In genomic region chr3:166526878-166527277, GRCh38 we compare ENCODE assay signal across 20 cellular contexts.
"Had no signal": no experiment of that assay in that cellular context is flagged by ENCODE, and none has a peak within 500 bp of the region (broad histone marks: within the 10 kb centered on the region; RNA-seq: fewer than 3 reads in every experiment).

No MANE protein-coding gene starts in this region.

- H3K9me3 ChIP-seq: ovary, psoas muscle, right lobe of liver, thyroid gland, vagina had no signal

- DNase-seq: dorsolateral prefrontal cortex; effector CD4-positive, alpha-beta T cell; head of caudate nucleus; left ventricle myocardium superior; lower lobe of right lung; naive thymus-derived CD8-positive, alpha-beta T cell; nephron progenitor cell; occipital lobe; ovary; posterior cingulate gyrus; psoas muscle; right lobe of liver; small intestine; stimulated activated CD4-positive, alpha-beta T cell treated with anti-CD3 and anti-CD28 coated beads, Interleukin-15, amount 100 ng/mL, for 24 hours; stimulated activated CD4-positive, alpha-beta T cell treated with anti-CD3 and anti-CD28 coated beads, Interleukin-2, amount 100 ng/mL, for 48 hours; stimulated activated naive CD4-positive, alpha-beta T cell treated with Interleukin-2 at 50 U/mL for 16 hours; stomach; thyroid gland; trophoblast cell had no signal

- H3K27me3 ChIP-seq: dorsolateral prefrontal cortex, ovary, right lobe of liver, stomach, thyroid gland, vagina had no signal

- H3K36me3 ChIP-seq: lower lobe of right lung, ovary, right lobe of liver, stomach, thyroid gland, vagina had no signal

- H3K4me3 ChIP-seq: dorsolateral prefrontal cortex, lower lobe of right lung, ovary, psoas muscle, right lobe of liver, stomach, thyroid gland, vagina had no signal

- H3K27ac ChIP-seq: dorsolateral prefrontal cortex, lower lobe of right lung, ovary, psoas muscle, right lobe of liver, stomach, thyroid gland, vagina had no signal

- H3K4me1 ChIP-seq: lower lobe of right lung, psoas muscle, right lobe of liver, stomach, thyroid gland, vagina had no signal
